In genomic region chrX:156004256-156004655, GRCh38 we compare ENCODE assay signal across 22 cellular contexts. TPM values are rescaled to one million over a fixed set of nuclear protein-coding genes. Genes with fewer than 3 reads are reported as not detected.
"Had no signal": no experiment of that assay in that cellular context is flagged by ENCODE, and none has a peak within 500 bp of the region (broad histone marks: within the 10 kb centered on the region; RNA-seq: fewer than 3 reads in every experiment).

No MANE protein-coding gene starts in this region.

- H3K27ac Mint-ChIP-seq: activated naive CD4-positive, alpha-beta T cell treated with anti-CD3 and anti-CD28 coated beads, Interleukin-2, amount 50 U/mL, for 24 hours; dendritic cell treated with granulocyte-macrophage colony-stimulating factor and Interleukin-4, amounts not matched to agents 40 ng/mL and 50 ng/mL, for 4 days; natural killer cell; stimulated activated memory B cell treated with anti-CD40 and anti-IgM and Interleukin-4, amounts not matched to agents 10 μg/mL and 1 μg/mL and 100 μg/mL, for 72 hours had no signal

- H3K4me1 ChIP-seq: foreskin keratinocyte, lower lobe of right lung, parathyroid adenoma, upper lobe of left lung had no signal

- H3K4me1 Mint-ChIP-seq: activated naive CD4-positive, alpha-beta T cell treated with anti-CD3 and anti-CD28 coated beads, Interleukin-2, amount 50 U/mL, for 24 hours; stimulated activated memory B cell treated with anti-CD40 and anti-IgM and Interleukin-4, amounts not matched to agents 10 μg/mL and 1 μg/mL and 100 μg/mL, for 72 hours had no signal

- H3K9me3 Mint-ChIP-seq: activated naive CD4-positive, alpha-beta T cell treated with anti-CD3 and anti-CD28 coated beads, Interleukin-2, amount 50 U/mL, for 24 hours; activated T-cell treated with anti-CD3 and anti-CD28 coated beads, Interleukin-2, amount 50 U/mL, for 4 hours; dendritic cell treated with granulocyte-macrophage colony-stimulating factor and Interleukin-4, amounts not matched to agents 40 ng/mL and 50 ng/mL, for 4 days; natural killer cell; stimulated activated memory B cell treated with anti-CD40 and anti-IgM and Interleukin-4, amounts not matched to agents 10 μg/mL and 1 μg/mL and 100 μg/mL, for 72 hours; T-cell had no signal

- H3K36me3 ChIP-seq: lower lobe of right lung, thoracic aorta, upper lobe of left lung had no signal

- H3K36me3 Mint-ChIP-seq: activated naive CD4-positive, alpha-beta T cell treated with anti-CD3 and anti-CD28 coated beads, Interleukin-2, amount 50 U/mL, for 24 hours; natural killer cell; stimulated activated memory B cell treated with anti-CD40 and anti-IgM and Interleukin-4, amounts not matched to agents 10 μg/mL and 1 μg/mL and 100 μg/mL, for 72 hours; T-cell had no signal

- ATAC-seq: activated CD4-positive, CD25-positive, alpha-beta regulatory T cell treated with anti-CD3 and anti-CD28 coated beads, Interleukin-2, amount 50 U/mL, for 24 hours; activated T-cell treated with anti-CD3 and anti-CD28 coated beads, Interleukin-2, amount 50 U/mL, for 4 hours; sciatic nerve; T-cell had no signal

- H3K27me3 Mint-ChIP-seq: activated naive CD4-positive, alpha-beta T cell treated with anti-CD3 and anti-CD28 coated beads, Interleukin-2, amount 50 U/mL, for 24 hours; dendritic cell treated with granulocyte-macrophage colony-stimulating factor and Interleukin-4, amounts not matched to agents 40 ng/mL and 50 ng/mL, for 4 days; T-cell had no signal

- H3K4me3 Mint-ChIP-seq: activated naive CD4-positive, alpha-beta T cell treated with anti-CD3 and anti-CD28 coated beads, Interleukin-2, amount 50 U/mL, for 24 hours; activated T-cell treated with anti-CD3 and anti-CD28 coated beads, Interleukin-2, amount 50 U/mL, for 4 hours; dendritic cell treated with granulocyte-macrophage colony-stimulating factor and Interleukin-4, amounts not matched to agents 40 ng/mL and 50 ng/mL, for 4 days; natural killer cell; stimulated activated memory B cell treated with anti-CD40 and anti-IgM and Interleukin-4, amounts not matched to agents 10 μg/mL and 1 μg/mL and 100 μg/mL, for 72 hours; T-cell had no signal

- H3K9me3 ChIP-seq: lower lobe of right lung, thoracic aorta, upper lobe of left lung had no signal

- H3K27me3 ChIP-seq: foreskin keratinocyte, hepatocyte, upper lobe of left lung had no signal

- H3K27ac ChIP-seq: foreskin keratinocyte, hepatocyte, lower lobe of right lung, parathyroid adenoma, thoracic aorta, upper lobe of left lung had no signal

- DNase-seq: activated CD4-positive, alpha-beta T cell treated with anti-CD3 and anti-CD28 coated beads, Interleukin-2, amount 50 U/mL, for 48 hours; activated gamma-delta T cell; activated T-cell treated with anti-CD3 and anti-CD28 coated beads, Interleukin-2, amount 50 U/mL, for 4 hours; effector CD8-positive, alpha-beta T cell; lower lobe of right lung; natural killer cell; stimulated activated CD4-positive, alpha-beta T cell treated with anti-CD3 and anti-CD28 coated beads, Interleukin-4, amount 100 ng/mL, for 4 hours; T-cell; T1000 had no signal

- H3K4me3 ChIP-seq: hepatocyte, lower lobe of right lung, thoracic aorta, upper lobe of left lung had no signal

RNA-seq across cellular contexts. Expression of gene IL9R, which starts 6.8 kb away (rescaled TPM):
- total RNA-seq: chondrocyte, endothelial cell of umbilical vein, fibroblast of lung, hepatocyte, sciatic nerve had no signal
